Comparison of ENCODE assay signal across 10 cellular contexts in genomic region chr3:134904796-134905646, GRCh38.
DNase-seq lines count a peak whose midpoint lies in the region; ATAC-seq lines count a peak whose summit lies in the region.
"Had no signal": no experiment of that assay in that cellular context is flagged by ENCODE, and none has a peak within 500 bp of the region (broad histone marks: within the 10 kb centered on the region; RNA-seq: fewer than 3 reads in every experiment).

No MANE protein-coding gene starts in this region.

- H3K4me3 ChIP-seq in neuronal stem cell (ENCODE audit: low read length in 2 of 2), result no peak overlapping the region
- H3K4me3 ChIP-seq: SJCRH30 had no signal

- H2AFZ ChIP-seq in neuronal stem cell (ENCODE audit: low read length), result no peak overlapping the region

- no peak overlapping the region for H2BK12ac ChIP-seq in neuronal stem cell (ENCODE audit: low read length)

- H3K4me2 ChIP-seq in neuronal stem cell (ENCODE audit: insufficient read depth, low read length, poor library complexity, severe bottlenecking), result no peak overlapping the region

- H3K14ac ChIP-seq in neuronal stem cell (ENCODE audit: low read length), result no peak overlapping the region

- H3K4ac ChIP-seq in neuronal stem cell (ENCODE audit: low read length), result no peak overlapping the region

- no peak overlapping the region for H2BK120ac ChIP-seq in neuronal stem cell (ENCODE audit: low read depth, low read length)

- H3K36me3 ChIP-seq in neuronal stem cell (replicated peaks in 1 of 2; ENCODE audit: control insufficient read depth in 2 of 2, insufficient read depth in 2 of 2, low read length in 2 of 2), result no peaks in the 10 kb centered on the region
- H3K36me3 ChIP-seq: SJCRH30 had no signal

- no peak overlapping the region for H3K9ac ChIP-seq in neuronal stem cell (ENCODE audit: low read depth, low read length, poor library complexity)

- peaks cover 0 to 14% of the 10 kb centered on the region in 2 donors for H3K4me1 ChIP-seq in neuronal stem cell (ENCODE audit: control insufficient read depth in 2 of 2, insufficient read depth in 1 of 2, low read depth in 1 of 2, low read length in 2 of 2)
- H3K4me1 ChIP-seq: SJCRH30 had no signal

- no peaks in the 10 kb centered on the region for H3K9me3 ChIP-seq in neuronal stem cell (replicated peaks in 1 of 2; ENCODE audit: control insufficient read depth in 2 of 2, insufficient read depth in 1 of 2, low read depth in 1 of 2, low read length in 2 of 2)
- H3K9me3 ChIP-seq: SJCRH30 had no signal

- H2AK5ac ChIP-seq in neuronal stem cell (ENCODE audit: low read depth, low read length), result no peak overlapping the region

- DNase-seq in M059J (ENCODE audit: low read depth) (peak; percentile 4), neuronal stem cell (ENCODE audit: low spot score) (no peak), NCI-H510A treated with DMSO at 0.1 percent for 48 hours (lab: John Stamatoyannopoulos, UW) (no peak)
- no peak for DNase-seq in NK-92 treated with Interleukin-12 subunit alpha and Interleukin-12 subunit beta, amount 100 ng/mL, for 24 hours (lab: John Stamatoyannopoulos, UW)
- DNase-seq: GF-D8, NCI-H187, SJCRH30 had no signal

- H2BK5ac ChIP-seq in neuronal stem cell (ENCODE audit: low read length), result peak overlapping the region; percentile 14

- ATAC-seq in GM19025 (IDR thresholded peaks at IDR 0.05; ENCODE audit: low read depth, unreplicated experiment) (peak; percentile 8), HG02623 (IDR thresholded peaks at IDR 0.05; ENCODE audit: unreplicated experiment) (peak; percentile 15), HG03521 (IDR thresholded peaks at IDR 0.05; ENCODE audit: unreplicated experiment) (no peak)

- no peak overlapping the region for H3K18ac ChIP-seq in neuronal stem cell (ENCODE audit: low read length)

- peaks cover 3% of the 10 kb centered on the region for H3K79me1 ChIP-seq in neuronal stem cell (ENCODE audit: low read depth, low read length)

- no peak overlapping the region for H3K27ac ChIP-seq in neuronal stem cell (replicated peaks; ENCODE audit: low read length)
- H3K27ac ChIP-seq: SJCRH30 had no signal

- no peak overlapping the region for H4K91ac ChIP-seq in neuronal stem cell (ENCODE audit: low read depth, low read length, poor library complexity)

- H2BK15ac ChIP-seq in neuronal stem cell (ENCODE audit: low read length), result no peak overlapping the region

- no CpG with 5 or more reads among the region's 7 CpGs for WGBS in neuronal stem cell (ENCODE audit: extremely low coverage in 2 of 2, insufficient read length in 2 of 2, insufficient replicate concordance in 1 of 2), 2 donors

- H3K23ac ChIP-seq in neuronal stem cell (ENCODE audit: low read depth, low read length, poor library complexity), result peak overlapping the region; percentile 21

- no peak overlapping the region for H4K8ac ChIP-seq in neuronal stem cell (ENCODE audit: low read depth, low read length)

- no peaks in the 10 kb centered on the region for H3K27me3 ChIP-seq in neuronal stem cell (ENCODE audit: control insufficient read depth in 3 of 3, insufficient read depth in 3 of 3, low read depth in 1 of 3, low read length in 3 of 3)
- H3K27me3 ChIP-seq: SJCRH30 had no signal
